Comparison of ENCODE assay signal across 13 cellular contexts in the genomic region with DNA sequence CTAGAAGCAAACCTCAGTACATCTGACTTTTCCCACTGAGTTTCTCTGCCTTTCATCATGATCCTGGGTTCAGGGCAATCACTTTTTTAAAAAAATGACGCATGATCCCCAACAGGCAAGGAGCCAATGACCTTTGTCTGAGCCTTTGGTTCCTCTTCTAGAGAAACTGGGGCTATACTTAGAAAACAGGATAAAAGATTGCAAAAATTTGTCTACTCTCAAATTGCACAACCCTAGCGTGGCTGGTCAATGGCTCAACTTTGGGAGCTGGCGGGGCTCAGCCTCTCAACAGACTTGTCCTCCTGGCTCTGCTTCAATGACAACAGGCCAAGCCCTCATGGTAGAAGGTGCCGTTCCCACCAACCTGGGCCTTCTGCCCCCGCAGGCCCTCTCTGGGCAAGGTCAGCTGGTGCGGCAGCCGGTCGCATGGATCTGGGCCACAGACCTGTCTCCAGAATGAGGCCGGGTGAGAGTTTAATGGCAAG. TPM values are rescaled to one million over a fixed set of nuclear protein-coding genes. Genes with fewer than 3 reads are reported as not detected.
DNase-seq lines count a peak whose midpoint lies in the region; ATAC-seq and TF ChIP-seq lines count a peak whose summit lies in the region.
"Had no signal": no experiment of that assay in that cellular context is flagged by ENCODE, and none has a peak within 500 bp of the region (broad histone marks: within the 10 kb centered on the region; RNA-seq: fewer than 3 reads in every experiment).

No MANE protein-coding gene starts in this region.

- H3K79me2 ChIP-seq in trophoblast cell (ENCODE audit: control insufficient read depth, insufficient read depth, low read length, poor library complexity) = no peaks in the 10 kb centered on the region

- H3K9ac ChIP-seq in adipocyte (ENCODE audit: low read length) (peak overlapping the region; percentile 50), trophoblast cell (ENCODE audit: low read length) (no peak overlapping the region)

- H3K4me1 ChIP-seq in adipocyte (ENCODE audit: control insufficient read depth, insufficient read depth, low read length) = peaks cover 74% of the 10 kb centered on the region
- peaks cover 0 to 79% (median 7%) of the 10 kb centered on the region in 12 donors for H3K4me1 ChIP-seq in heart left ventricle
- peaks cover 2 to 6% of the 10 kb centered on the region in 2 experiments for H3K4me1 ChIP-seq in trophoblast cell (ENCODE audit: control insufficient read depth in 1 of 2, insufficient read depth in 2 of 2, low read length in 2 of 2)

- H3K18ac ChIP-seq in trophoblast cell (ENCODE audit: low read length) = no peak overlapping the region

- DNase-seq in CD14-positive monocyte (ENCODE audit: low spot score) (peak; percentile 91), adipocyte (ENCODE audit: low read depth) (peak; percentile 74), heart left ventricle (peak in 4 of 5 donors; percentile 43 to 77 (median 64)), trophoblast cell (peak; percentile 26 to 55), glomerular visceral epithelial cell (ENCODE audit: extremely low spot score) (no peak)
- no peak for DNase-seq in activated T-cell treated with anti-CD3 and anti-CD28 coated beads, Interleukin-2, amount 50 U/mL, for 4 hours
- DNase-seq in activated CD4-positive, CD25-positive, alpha-beta regulatory T cell (lab: John Stamatoyannopoulos, UW) = no peak
- no peak for DNase-seq in activated T-helper 2 cell treated with anti-CD3 and anti-CD28 coated beads, Interferon-gamma antibody, Interleukin-2, Interleukin-4, amounts not matched to agents 10 μg/mL and 5 μg/mL and 100 μg/mL, durations not matched to agents 14 hours and 24 hours and 36 hours (ENCODE audit: low spot score)
- DNase-seq: activated T-cell treated with anti-CD3 and anti-CD28 coated beads, Interleukin-2, amount 50 U/mL, for 24 hours; CD4-positive, alpha-beta T cell; effector memory CD4-positive, alpha-beta T cell; H7; T-helper 1 cell had no signal

- H3K27ac ChIP-seq in heart left ventricle = peak overlapping the region in 1 of 12 donors; percentile 91
- H3K27ac ChIP-seq in trophoblast cell (ENCODE audit: low read depth, low read length) = no peak overlapping the region

- H3K9me3 ChIP-seq in adipocyte (ENCODE audit: control insufficient read depth, low read length) (no peaks in the 10 kb centered on the region), heart left ventricle (no peaks in the 10 kb centered on the region), trophoblast cell (ENCODE audit: insufficient read depth, low read depth, low read length) (no peaks in the 10 kb centered on the region)

- H3K4me3 ChIP-seq in adipocyte (ENCODE audit: low read length) = no peak overlapping the region
- peak overlapping the region in 1 of 12 donors; percentile 15 for H3K4me3 ChIP-seq in heart left ventricle
- H3K4me3 ChIP-seq in trophoblast cell (ENCODE audit: low read depth, low read length) = no peak overlapping the region

- no peak overlapping the region for H2BK120ac ChIP-seq in trophoblast cell (ENCODE audit: insufficient read depth, low read length, poor library complexity)

- peaks cover 0 to 2% (median 0%) of the 10 kb centered on the region in 7 donors for H3K9me3 Mint-ChIP-seq in CD14-positive monocyte
- H3K9me3 Mint-ChIP-seq in activated T-cell treated with anti-CD3 and anti-CD28 coated beads, Interleukin-2, amount 50 U/mL, for 4 hours = no peaks in the 10 kb centered on the region
- H3K9me3 Mint-ChIP-seq in activated T-helper 2 cell treated with anti-CD3 and anti-CD28 coated beads, Interferon-gamma antibody, Interleukin-2, Interleukin-4, amounts not matched to agents 10 μg/mL and 5 μg/mL and 100 μg/mL, durations not matched to agents 14 hours and 24 hours and 36 hours = no peaks in the 10 kb centered on the region
- H3K9me3 Mint-ChIP-seq: activated T-cell treated with anti-CD3 and anti-CD28 coated beads, Interleukin-2, amount 50 U/mL, for 24 hours; CD4-positive, alpha-beta T cell had no signal

- H3K36me3 ChIP-seq in adipocyte (ENCODE audit: control insufficient read depth, insufficient read depth, low read length, severe bottlenecking) (no peaks in the 10 kb centered on the region), heart left ventricle (no peaks in the 10 kb centered on the region), trophoblast cell (ENCODE audit: control insufficient read depth in 1 of 2, insufficient read depth in 2 of 2, low read length in 2 of 2) (no peaks in the 10 kb centered on the region)

- H3K27me3 Mint-ChIP-seq in CD14-positive monocyte (ENCODE audit: low read depth in 3 of 3) = peaks cover 0 to 1% (median 0%) of the 10 kb centered on the region in 3 donors
- peaks cover 37% of the 10 kb centered on the region for H3K27me3 Mint-ChIP-seq in activated T-cell treated with anti-CD3 and anti-CD28 coated beads, Interleukin-2, amount 50 U/mL, for 4 hours (ENCODE audit: low read depth)
- peaks cover 38% of the 10 kb centered on the region for H3K27me3 Mint-ChIP-seq in activated T-helper 2 cell treated with anti-CD3 and anti-CD28 coated beads, Interferon-gamma antibody, Interleukin-2, Interleukin-4, amounts not matched to agents 10 μg/mL and 5 μg/mL and 100 μg/mL, durations not matched to agents 14 hours and 24 hours and 36 hours (ENCODE audit: low read depth)

- ATAC-seq in heart left ventricle = peak; percentile 45 to 67 (median 55)
- ATAC-seq in activated T-cell treated with anti-CD3 and anti-CD28 coated beads, Interleukin-2, amount 50 U/mL, for 4 hours = no peak

- H2BK5ac ChIP-seq in trophoblast cell (ENCODE audit: low read depth, low read length, poor library complexity) = no peak overlapping the region

- TF ChIP-seq CTCF in CD14-positive monocyte (IDR thresholded peaks at IDR 0.05) = no peak
- no peak for TF ChIP-seq CTCF in heart left ventricle (IDR thresholded peaks at IDR 0.05)

- intact Hi-C loops in CD14-positive monocyte (cut with micrococcal nuclease) = loop anchor here (2.0 to 10.0 kb wide), 4 partner anchors 48 to 100 kb away; partner anchors contain the start of gene SIRPA (in 2 of the 2)
- intact Hi-C loops in heart left ventricle (cut with DNase I) = no loop called here
- intact Hi-C loops in activated T-helper 2 cell treated with anti-CD3 and anti-CD28 coated beads, Interferon-gamma antibody, Interleukin-2, Interleukin-4, amounts not matched to agents 10 μg/mL and 5 μg/mL and 100 μg/mL, durations not matched to agents 14 hours and 24 hours and 36 hours (cut with micrococcal nuclease) = no loop called here

- H2AK5ac ChIP-seq in trophoblast cell (ENCODE audit: low read length) = no peak overlapping the region

- no peak overlapping the region for H3K4ac ChIP-seq in trophoblast cell (ENCODE audit: low read depth, low read length)

- H3K79me1 ChIP-seq in trophoblast cell (ENCODE audit: low read length) = no peaks in the 10 kb centered on the region

- no peak overlapping the region for H3K4me2 ChIP-seq in trophoblast cell (ENCODE audit: low read length)

- H3K27me3 ChIP-seq in adipocyte (replicated peaks; ENCODE audit: control insufficient read depth, insufficient read depth, low read length) = no peaks in the 10 kb centered on the region
- peaks cover 0 to 11% (median 0%) of the 10 kb centered on the region in 9 donors for H3K27me3 ChIP-seq in heart left ventricle
- no peaks in the 10 kb centered on the region for H3K27me3 ChIP-seq in trophoblast cell (ENCODE audit: insufficient read depth, low read length)

- H3K4me3 Mint-ChIP-seq in CD14-positive monocyte = peak overlapping the region; percentile 64 to 80
- H3K4me3 Mint-ChIP-seq in activated T-cell treated with anti-CD3 and anti-CD28 coated beads, Interleukin-2, amount 50 U/mL, for 4 hours = no peak overlapping the region
- no peak overlapping the region for H3K4me3 Mint-ChIP-seq in activated T-helper 2 cell treated with anti-CD3 and anti-CD28 coated beads, Interferon-gamma antibody, Interleukin-2, Interleukin-4, amounts not matched to agents 10 μg/mL and 5 μg/mL and 100 μg/mL, durations not matched to agents 14 hours and 24 hours and 36 hours (ENCODE audit: low read depth)
- H3K4me3 Mint-ChIP-seq: activated T-cell treated with anti-CD3 and anti-CD28 coated beads, Interleukin-2, amount 50 U/mL, for 24 hours; CD4-positive, alpha-beta T cell had no signal

- peaks cover 2 to 6% of the 10 kb centered on the region in 2 donors for H3K36me3 Mint-ChIP-seq in CD14-positive monocyte
- no peaks in the 10 kb centered on the region for H3K36me3 Mint-ChIP-seq in activated T-cell treated with anti-CD3 and anti-CD28 coated beads, Interleukin-2, amount 50 U/mL, for 4 hours (ENCODE audit: insufficient read depth)
- H3K36me3 Mint-ChIP-seq in activated T-helper 2 cell treated with anti-CD3 and anti-CD28 coated beads, Interferon-gamma antibody, Interleukin-2, Interleukin-4, amounts not matched to agents 10 μg/mL and 5 μg/mL and 100 μg/mL, durations not matched to agents 14 hours and 24 hours and 36 hours (ENCODE audit: low read depth) = no peaks in the 10 kb centered on the region

- H4K12ac ChIP-seq in trophoblast cell (ENCODE audit: low read depth, low read length) = no peak overlapping the region

- TF ChIP-seq POLR2A in heart left ventricle (IDR thresholded peaks at IDR 0.05) = no peak

- H3K27ac Mint-ChIP-seq in CD14-positive monocyte = peak overlapping the region; percentile 97 to 100 (median 99)
- no peak overlapping the region for H3K27ac Mint-ChIP-seq in activated T-helper 2 cell treated with anti-CD3 and anti-CD28 coated beads, Interferon-gamma antibody, Interleukin-2, Interleukin-4, amounts not matched to agents 10 μg/mL and 5 μg/mL and 100 μg/mL, durations not matched to agents 14 hours and 24 hours and 36 hours
- H3K27ac Mint-ChIP-seq: activated T-cell treated with anti-CD3 and anti-CD28 coated beads, Interleukin-2, amount 50 U/mL, for 24 hours; CD4-positive, alpha-beta T cell had no signal

- peaks cover 94% of the 10 kb centered on the region for H3K4me1 Mint-ChIP-seq in CD14-positive monocyte
- H3K4me1 Mint-ChIP-seq in activated T-cell treated with anti-CD3 and anti-CD28 coated beads, Interleukin-2, amount 50 U/mL, for 4 hours (ENCODE audit: low read depth) = no peaks in the 10 kb centered on the region
- no peaks in the 10 kb centered on the region for H3K4me1 Mint-ChIP-seq in activated T-helper 2 cell treated with anti-CD3 and anti-CD28 coated beads, Interferon-gamma antibody, Interleukin-2, Interleukin-4, amounts not matched to agents 10 μg/mL and 5 μg/mL and 100 μg/mL, durations not matched to agents 14 hours and 24 hours and 36 hours (ENCODE audit: low read depth)

- no peak overlapping the region for H3K14ac ChIP-seq in trophoblast cell (ENCODE audit: low read length)

- H2BK12ac ChIP-seq in trophoblast cell (ENCODE audit: low read length) = no peak overlapping the region

- no peak overlapping the region for H4K91ac ChIP-seq in trophoblast cell (ENCODE audit: low read depth, low read length)

- H4K8ac ChIP-seq in trophoblast cell (ENCODE audit: low read depth, low read length) = no peak overlapping the region

- H2AFZ ChIP-seq in trophoblast cell (ENCODE audit: insufficient read depth, low read length, poor library complexity) = no peak overlapping the region

- 72 to 89% (median 83%) methylated on average over 8 to 9 of the region's 9 CpGs for WGBS in heart left ventricle, 4 donors
- WGBS in trophoblast cell (ENCODE audit: extremely low coverage, insufficient coverage, insufficient read length) = no CpG with 5 or more reads among the region's 9 CpGs

- H3K23ac ChIP-seq in trophoblast cell (ENCODE audit: low read length) = no peak overlapping the region

RNA-seq across cellular contexts. Expression of gene PDYN, which starts 48.7 kb away (rescaled TPM):
- polyA plus RNA-seq in CD14-positive monocyte (not detected), heart left ventricle (not detected)
- total RNA-seq in heart left ventricle = not detected
- not detected in 2 replicates for polyA plus RNA-seq in trophoblast cell (2013)
- not detected for total RNA-seq in activated T-cell treated with anti-CD3 and anti-CD28 coated beads, Interleukin-2, amount 50 U/mL, for 4 hours
- total RNA-seq in activated T-helper 2 cell treated with anti-CD3 and anti-CD28 coated beads, Interferon-gamma antibody, Interleukin-2, Interleukin-4, amounts not matched to agents 10 μg/mL and 5 μg/mL and 100 μg/mL, durations not matched to agents 14 hours and 24 hours and 36 hours = not detected in 2 replicates
- total RNA-seq: CD4-positive, alpha-beta T cell had no signal

RNA-seq across cellular contexts. Expression of gene SIRPA, which starts 50.0 kb away (rescaled TPM):
- polyA plus RNA-seq in CD14-positive monocyte = 10 to 100 TPM; 28.4 to 58.3 TPM
- total RNA-seq in heart left ventricle = 10 to 100 TPM; 13.6 to 73.5 (median 28.5) TPM
- 10 to 100 TPM in 1 of 2 donors, 1 to 10 TPM in 1; 8.6 to 46.0 TPM for polyA plus RNA-seq in heart left ventricle
- 15.7 and 15.8 TPM in 2 replicates for polyA plus RNA-seq in trophoblast cell (2013)
- under 1 TPM; 0.26 to 0.84 (median 0.33) TPM for total RNA-seq in activated T-cell treated with anti-CD3 and anti-CD28 coated beads, Interleukin-2, amount 50 U/mL, for 4 hours
- not detected in 2 replicates for total RNA-seq in activated T-helper 2 cell treated with anti-CD3 and anti-CD28 coated beads, Interferon-gamma antibody, Interleukin-2, Interleukin-4, amounts not matched to agents 10 μg/mL and 5 μg/mL and 100 μg/mL, durations not matched to agents 14 hours and 24 hours and 36 hours

Comparison
In these comparisons a context has a peak if more than half of its experiments do, and no peak if none do; other contexts are left out.
1. DNase-seq: peak in CD14-positive monocyte (single experiment), adipocyte (single experiment), heart left ventricle (4 of 5) and trophoblast cell (2 of 2); none in activated T-cell treated with anti-CD3 and anti-CD28 coated beads, Interleukin-2, amount 50 U/mL, for 4 hours (single experiment), activated CD4-positive, CD25-positive, alpha-beta regulatory T cell (0 of 4), activated T-helper 2 cell treated with anti-CD3 and anti-CD28 coated beads, Interferon-gamma antibody, Interleukin-2, Interleukin-4, amounts not matched to agents 10 μg/mL and 5 μg/mL and 100 μg/mL, durations not matched to agents 14 hours and 24 hours and 36 hours (single experiment) and glomerular visceral epithelial cell (single experiment).
2. H3K4me3 Mint-ChIP-seq: peak in CD14-positive monocyte (2 of 2); none in activated T-cell treated with anti-CD3 and anti-CD28 coated beads, Interleukin-2, amount 50 U/mL, for 4 hours (single experiment) and activated T-helper 2 cell treated with anti-CD3 and anti-CD28 coated beads, Interferon-gamma antibody, Interleukin-2, Interleukin-4, amounts not matched to agents 10 μg/mL and 5 μg/mL and 100 μg/mL, durations not matched to agents 14 hours and 24 hours and 36 hours (single experiment).
3. ATAC-seq: peak in heart left ventricle (4 of 4); none in activated T-cell treated with anti-CD3 and anti-CD28 coated beads, Interleukin-2, amount 50 U/mL, for 4 hours (0 of 2).
4. RNA of gene SIRPA, which starts 50.0 kb away (total RNA-seq): 13.6 to 73.5 TPM in heart left ventricle; 0.26 to 0.84 TPM in activated T-cell treated with anti-CD3 and anti-CD28 coated beads, Interleukin-2, amount 50 U/mL, for 4 hours and not detected in activated T-helper 2 cell treated with anti-CD3 and anti-CD28 coated beads, Interferon-gamma antibody, Interleukin-2, Interleukin-4, amounts not matched to agents 10 μg/mL and 5 μg/mL and 100 μg/mL, durations not matched to agents 14 hours and 24 hours and 36 hours; every median in the first group is over 4 times any median in the second.
5. intact Hi-C loops: an anchor here in CD14-positive monocyte (2.0 to 10.0 kb wide); none called in heart left ventricle and activated T-helper 2 cell treated with anti-CD3 and anti-CD28 coated beads, Interferon-gamma antibody, Interleukin-2, Interleukin-4, amounts not matched to agents 10 μg/mL and 5 μg/mL and 100 μg/mL, durations not matched to agents 14 hours and 24 hours and 36 hours.